Comparison of ENCODE assay signal across 19 cellular contexts in genomic region chr1:22282281-22282970, GRCh38.
"Had no signal": no experiment of that assay in that cellular context is flagged by ENCODE, and none has a peak within 500 bp of the region (broad histone marks: within the 10 kb centered on the region; RNA-seq: fewer than 3 reads in every experiment).

No MANE protein-coding gene starts in this region.

- ATAC-seq: activated CD4-positive, alpha-beta T cell treated with anti-CD3 and anti-CD28 coated beads for 36 hours; activated T-cell treated with anti-CD3 and anti-CD28 coated beads, Interleukin-2, amount 50 U/mL, for 4 hours; foreskin keratinocyte; left lobe of liver; pancreas had no signal

- DNase-seq: activated CD4-positive, alpha-beta T cell treated with anti-CD3 and anti-CD28 coated beads for 36 hours; activated effector memory CD4-positive, alpha-beta T cell treated with Interleukin-2 at 50 U/mL for 16 hours; activated T-cell treated with anti-CD3 and anti-CD28 coated beads, Interleukin-2, amount 50 U/mL, for 4 hours; amniotic stem cell; foreskin keratinocyte; pancreas; sigmoid colon; stimulated activated CD4-positive, alpha-beta T cell treated with anti-CD3 and anti-CD28 coated beads, Interleukin-4, amount 100 ng/mL, for 4 hours; stimulated activated naive CD4-positive, alpha-beta T cell treated with Interleukin-2 at 50 U/mL for 16 hours; substantia nigra had no signal

- H3K9me3 Mint-ChIP-seq: activated naive CD4-positive, alpha-beta T cell treated with anti-CD3 and anti-CD28 coated beads, Interleukin-2, amount 50 U/mL, for 24 hours; T-helper 2 cell treated with Interferon-gamma antibody and Interleukin-4, amounts not matched to agents 5 μg/mL and 100 μg/mL, for 36 hours had no signal

- H3K36me3 ChIP-seq: cardiac muscle cell, pancreas, sigmoid colon, tibial artery had no signal

- H3K27ac Mint-ChIP-seq: activated CD4-positive, alpha-beta memory T cell treated with anti-CD3 and anti-CD28 coated beads for 36 hours; activated CD4-positive, alpha-beta T cell treated with anti-CD3 and anti-CD28 coated beads for 36 hours; activated naive CD4-positive, alpha-beta T cell treated with anti-CD3 and anti-CD28 coated beads, Interleukin-2, amount 50 U/mL, for 24 hours; T-helper 2 cell treated with Interferon-gamma antibody and Interleukin-4, amounts not matched to agents 5 μg/mL and 100 μg/mL, for 36 hours had no signal

- H3K4me3 Mint-ChIP-seq: activated CD4-positive, alpha-beta memory T cell treated with anti-CD3 and anti-CD28 coated beads for 36 hours; activated CD4-positive, alpha-beta T cell treated with anti-CD3 and anti-CD28 coated beads for 36 hours; activated naive CD4-positive, alpha-beta T cell treated with anti-CD3 and anti-CD28 coated beads, Interleukin-2, amount 50 U/mL, for 24 hours; activated T-cell treated with anti-CD3 and anti-CD28 coated beads, Interleukin-2, amount 50 U/mL, for 4 hours; neural crest cell; T-helper 2 cell treated with Interferon-gamma antibody and Interleukin-4, amounts not matched to agents 5 μg/mL and 100 μg/mL, for 36 hours had no signal

- H3K9me3 ChIP-seq: pancreas, SK-N-SH, tibial artery had no signal

- H3K27me3 ChIP-seq: hepatocyte, pancreas, sigmoid colon had no signal

- H3K36me3 Mint-ChIP-seq: activated CD4-positive, alpha-beta memory T cell treated with anti-CD3 and anti-CD28 coated beads for 36 hours had no signal

- H3K4me3 ChIP-seq: cardiac muscle cell, hepatocyte, pancreas, sigmoid colon, tibial artery had no signal

- H3K4me1 ChIP-seq: foreskin keratinocyte, pancreas, sigmoid colon, tibial artery had no signal

- H3K4me1 Mint-ChIP-seq: activated CD4-positive, alpha-beta T cell treated with anti-CD3 and anti-CD28 coated beads for 36 hours; activated naive CD4-positive, alpha-beta T cell treated with anti-CD3 and anti-CD28 coated beads, Interleukin-2, amount 50 U/mL, for 24 hours; neural crest cell had no signal
